8 cellular contexts compared by ENCODE assay signal in the genomic region with DNA sequence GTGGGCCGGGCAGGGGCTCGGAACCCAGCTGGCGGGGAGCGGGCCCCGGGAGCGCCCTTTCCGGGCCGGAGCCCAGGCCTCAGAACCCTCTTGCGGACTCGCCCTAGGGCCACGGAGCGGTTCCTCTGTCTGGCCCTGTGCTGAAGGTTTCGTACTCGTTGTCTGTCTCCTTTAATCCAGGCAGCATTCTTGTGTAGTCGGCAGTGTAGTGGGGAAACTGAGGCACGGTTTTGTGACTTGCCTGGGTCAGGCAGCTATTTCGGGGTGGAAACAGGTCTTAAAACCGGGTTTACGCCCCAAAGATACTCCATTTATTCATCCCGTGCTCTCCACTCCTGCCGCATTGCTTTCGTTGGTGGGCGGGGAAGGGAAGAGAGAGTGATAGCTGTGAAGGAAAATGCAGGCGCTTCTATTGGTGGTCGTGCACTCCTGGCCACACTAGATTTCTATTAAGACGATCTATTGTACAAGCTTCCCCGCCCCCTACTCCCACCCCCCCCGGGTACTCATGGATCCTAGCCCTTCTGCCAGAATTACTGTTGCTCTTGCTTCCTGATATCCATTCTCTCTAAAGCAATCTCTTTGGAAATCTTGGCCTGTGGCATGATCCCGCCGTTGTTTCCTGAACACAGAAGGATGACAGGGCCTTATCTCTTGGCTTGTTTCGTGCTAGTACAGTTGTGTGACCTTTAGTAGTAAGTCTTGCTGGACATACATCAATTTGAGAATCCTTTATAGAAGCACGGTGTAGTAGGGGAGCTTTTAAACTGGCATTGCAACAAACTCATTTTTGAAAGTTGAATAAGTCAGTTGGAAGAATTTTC. TPM values are rescaled to one million over a fixed set of nuclear protein-coding genes. Genes with fewer than 3 reads are reported as not detected.
DNase-seq lines count a peak whose midpoint lies in the region; ATAC-seq and TF ChIP-seq lines count a peak whose summit lies in the region.

No MANE protein-coding gene starts in this region.

- H3K27me3 ChIP-seq in RWPE2 (ENCODE audit: insufficient read depth, poor library complexity, severe bottlenecking), result no peaks in the 10 kb centered on the region
- no peaks in the 10 kb centered on the region for H3K27me3 ChIP-seq in lower lobe of right lung (ENCODE audit: low read depth)
- H3K27me3 ChIP-seq in thymus (ENCODE audit: control insufficient read depth, insufficient read depth), result no peaks in the 10 kb centered on the region

- H3K9me3 ChIP-seq in RWPE2 (ENCODE audit: severe bottlenecking) (no peaks in the 10 kb centered on the region), lower lobe of right lung (no peaks in the 10 kb centered on the region), thymus (ENCODE audit: control insufficient read depth) (no peaks in the 10 kb centered on the region)

- H3K27ac ChIP-seq in RWPE2 (ENCODE audit: poor library complexity, severe bottlenecking) (peak overlapping the region; percentile 65), coronary artery (peak overlapping the region; percentile 87 to 94), lower lobe of right lung (peak overlapping the region; percentile 97), thymus (ENCODE audit: low read depth) (peak overlapping the region; percentile 89)

- H3K4me3 ChIP-seq in RWPE2 (ENCODE audit: severe bottlenecking) (peak overlapping the region; percentile 69), coronary artery (peak overlapping the region; percentile 96), lower lobe of right lung (peak overlapping the region; percentile 100), thymus (ENCODE audit: low read length) (peak overlapping the region; percentile 61)

- H3K4me1 ChIP-seq in RWPE2 (ENCODE audit: insufficient read depth, poor library complexity, severe bottlenecking) (peaks cover 4% of the 10 kb centered on the region), lower lobe of right lung (peaks cover 57% of the 10 kb centered on the region), thymus (ENCODE audit: control insufficient read depth, insufficient read depth, low read length) (peaks cover 14% of the 10 kb centered on the region)

- TF ChIP-seq CTCF in RWPE2 (IDR thresholded peaks at IDR 0.05; ENCODE audit: poor library complexity, severe bottlenecking) (no peak), coronary artery (IDR thresholded peaks at IDR 0.05) (no peak), lower lobe of right lung (IDR thresholded peaks at IDR 0.05) (no peak)

- H3K36me3 ChIP-seq in RWPE2 (ENCODE audit: low read depth) (peaks cover 32% of the 10 kb centered on the region), lower lobe of right lung (peaks cover 3% of the 10 kb centered on the region), thymus (ENCODE audit: control insufficient read depth, insufficient read depth) (no peaks in the 10 kb centered on the region)

- peak; percentile 29 for DNase-seq in activated naive CD4-positive, alpha-beta T cell treated with Interleukin-2 at 50 U/mL for 16 hours
- no peak for DNase-seq in activated naive CD4-positive, alpha-beta T cell (lab: John Stamatoyannopoulos, UW)
- peak; percentile 24 for DNase-seq in HT1080 (ENCODE audit: low read depth)
- DNase-seq in RWPE2 (ENCODE audit: low spot score), result no peak
- no peak for DNase-seq in coronary artery (ENCODE audit: low spot score)
- DNase-seq in lower lobe of right lung, result no peak
- no peak for DNase-seq in activated CD4-positive, CD25-positive, alpha-beta regulatory T cell treated with anti-CD3 and anti-CD28 coated beads, Interleukin-2, amount 50 U/mL, for 72 hours

- ATAC-seq in RWPE2 (ENCODE audit: low read depth) (peak; percentile 22), lower lobe of right lung (peak; percentile 38 to 39)

- intact Hi-C loops in lower lobe of right lung (cut with DNase I), result no loop called here

- under 1% methylated on average over 32 of the region's 32 CpGs for WGBS in thymus

RNA-seq across cellular contexts. Expression of a gene that starts 0.8 kb away (rescaled TPM):
- 28.0 and 37.1 TPM in 2 replicates for total RNA-seq in HT1080 (2014; rRNA removed; shearing (Covaris generic))
- 58.3 TPM in 2 replicates for polyA plus RNA-seq in HT1080 (2015; cell fraction: cytosol; rRNA removed)
- polyA plus RNA-seq in HT1080 (2015; cell fraction: nucleus; rRNA removed), result 84.6 and 86.5 TPM in 2 replicates
- total RNA-seq in lower lobe of right lung, result 93.8 TPM
- 19.8 TPM for polyA plus RNA-seq in thymus

RNA-seq across cellular contexts. Expression of a gene that starts 27.9 kb away (rescaled TPM):
- not detected in 2 replicates for total RNA-seq in HT1080 (2014; rRNA removed; shearing (Covaris generic))
- not detected in 2 replicates for polyA plus RNA-seq in HT1080 (2015; cell fraction: cytosol; rRNA removed)
- polyA plus RNA-seq in HT1080 (2015; cell fraction: nucleus; rRNA removed), result not detected in 2 replicates
- 0.27 TPM for total RNA-seq in lower lobe of right lung
- 0.25 TPM for polyA plus RNA-seq in thymus

RNA-seq across cellular contexts. Expression of a gene that starts 49.7 kb away (rescaled TPM):
- total RNA-seq in HT1080 (2014; rRNA removed; shearing (Covaris generic)), result 32.6 and 35.0 TPM in 2 replicates
- 25.3 and 31.2 TPM in 2 replicates for polyA plus RNA-seq in HT1080 (2015; cell fraction: cytosol; rRNA removed)
- 17.5 and 19.9 TPM in 2 replicates for polyA plus RNA-seq in HT1080 (2015; cell fraction: nucleus; rRNA removed)
- 13.6 TPM for total RNA-seq in lower lobe of right lung
- polyA plus RNA-seq in thymus, result 14.2 TPM

Comparison
In these comparisons a context has a peak if more than half of its experiments do, and no peak if none do; other contexts are left out.
1. DNase-seq: peak in activated naive CD4-positive, alpha-beta T cell treated with Interleukin-2 at 50 U/mL for 16 hours (single experiment) and HT1080 (single experiment); none in activated naive CD4-positive, alpha-beta T cell (0 of 4), RWPE2 (single experiment), coronary artery (single experiment), lower lobe of right lung (single experiment) and activated CD4-positive, CD25-positive, alpha-beta regulatory T cell treated with anti-CD3 and anti-CD28 coated beads, Interleukin-2, amount 50 U/mL, for 72 hours (single experiment).
2. Peak in every context shown above with its lines, with median percentiles within 50 percentile points of each other: H3K27ac ChIP-seq and H3K4me3 ChIP-seq.